Comparison of ENCODE assay signal across 9 cellular contexts in the genomic region with DNA sequence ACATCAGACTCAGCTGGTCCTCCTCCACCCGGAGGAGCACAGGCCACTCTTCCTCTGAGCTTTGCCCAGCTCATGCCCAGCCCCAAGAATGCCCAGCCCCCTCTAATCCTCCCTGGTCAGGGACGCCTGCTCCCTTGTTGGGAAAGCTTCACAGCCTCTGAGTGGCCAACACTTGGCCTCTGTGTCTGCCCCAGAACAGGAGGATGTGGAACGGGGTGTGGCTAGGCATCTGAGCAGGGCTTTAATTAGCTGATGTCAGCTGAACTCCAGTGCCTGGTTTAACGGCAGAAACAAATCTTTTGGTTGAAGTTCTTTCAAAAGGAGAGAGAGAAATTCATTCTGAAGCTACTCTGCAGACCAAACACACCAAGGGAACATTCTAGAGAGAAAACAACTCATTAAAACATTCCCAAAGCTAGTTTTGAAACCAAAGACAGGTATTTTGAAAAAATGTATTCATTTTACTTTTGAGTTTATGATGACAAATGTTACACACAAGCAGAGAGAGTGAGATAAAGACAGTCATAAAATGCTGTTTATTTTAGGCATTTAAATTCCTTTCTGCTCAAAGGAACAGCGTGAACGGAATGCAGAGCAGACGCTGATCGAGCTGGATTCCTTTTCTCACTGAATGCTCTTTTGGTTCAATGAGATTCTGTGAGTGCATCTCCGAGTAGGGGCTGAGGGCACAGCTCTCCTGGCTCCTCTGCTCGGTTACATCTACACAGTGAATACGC.
A peak's percentile ranks its signal among the peaks of the same experiment; 100 is the strongest.
DNase-seq lines count a peak whose midpoint lies in the region; ATAC-seq and TF ChIP-seq lines count a peak whose summit lies in the region.
"Had no signal": no experiment of that assay in that cellular context is flagged by ENCODE, and none has a peak within 500 bp of the region (broad histone marks: within the 10 kb centered on the region; RNA-seq: fewer than 3 reads in every experiment).

No MANE protein-coding gene starts in this region.

- TF ChIP-seq POLR2A in uterus (IDR thresholded peaks at IDR 0.05) = no peak

- H3K9me3 ChIP-seq in mammary epithelial cell (replicated peaks; ENCODE audit: insufficient read depth, low read length) (peaks cover 4% of the 10 kb centered on the region), uterus (no peaks in the 10 kb centered on the region)

- dilution Hi-C loops in mammary epithelial cell (cut with HindIII; ENCODE audit: low sequenced_read_pairs) = no loop called here

- in situ Hi-C loops in mammary epithelial cell (cut with MboI; ENCODE audit: low sequenced_read_pairs in 2 of 2) = no loop called here

- H3K27me3 ChIP-seq in mammary epithelial cell (ENCODE audit: insufficient read depth, low read length) = no peaks in the 10 kb centered on the region
- no peaks in the 10 kb centered on the region for H3K27me3 ChIP-seq in uterus

- DNase-seq in MCF 10A (ENCODE audit: unreplicated experiment) (peak; percentile 20), mammary epithelial cell (no peak), mesothelial cell of epicardium (ENCODE audit: low spot score in 2 of 2, unreplicated experiment in 2 of 2) (no peak), uterus (peak; percentile 65 to 76), SHP77 treated with DMSO at 0.1 percent for 48 hours (lab: John Stamatoyannopoulos, UW) (no peak)

- no peaks in the 10 kb centered on the region for H3K4me1 ChIP-seq in mammary epithelial cell (ENCODE audit: insufficient read depth, low read length)
- H3K4me1 ChIP-seq in uterus = peaks cover 0 to 16% of the 10 kb centered on the region in 2 donors

- POLR2A ChIA-PET in MCF 10A (lab: Yijun Ruan, JAX) = interaction anchor here (0.6 kb wide), 1 partner anchor 91 kb away, joined by 3 read pairs; no protein-coding TSS in a partner anchor

- H4K20me1 ChIP-seq in mammary epithelial cell (ENCODE audit: insufficient read depth, low read length) = no peaks in the 10 kb centered on the region

- H3K27ac Mint-ChIP-seq in MCF 10A (ENCODE audit: low read depth, unreplicated experiment) = no peak overlapping the region
- H3K27ac Mint-ChIP-seq in mesothelial cell of epicardium = peak overlapping the region; percentile 91

- H2AFZ ChIP-seq in mammary epithelial cell (ENCODE audit: low read depth, low read length) = no peak overlapping the region

- H3K27ac ChIP-seq in mammary epithelial cell (ENCODE audit: insufficient read depth, low read depth, low read length) (no peak overlapping the region), cingulate gyrus (ENCODE audit: low read depth, low read length) (peak overlapping the region; percentile 85), uterus (peak overlapping the region; percentile 86 to 93)
- H3K27ac ChIP-seq: C4-2B had no signal

- H3K27me3 Mint-ChIP-seq in MCF 10A (ENCODE audit: insufficient read depth, unreplicated experiment) (no peaks in the 10 kb centered on the region), mesothelial cell of epicardium (ENCODE audit: low read depth) (no peaks in the 10 kb centered on the region)

- H3K36me3 ChIP-seq in mammary epithelial cell (ENCODE audit: insufficient read depth, low read length) (no peaks in the 10 kb centered on the region), uterus (no peaks in the 10 kb centered on the region)

- H3K9ac ChIP-seq in mammary epithelial cell (ENCODE audit: insufficient read depth, low read length) = no peak overlapping the region

- 90% methylated on average over 10 of the region's 11 CpGs for WGBS in mammary epithelial cell (ENCODE audit: low coverage, missing lambda C conversion rate)

- no peaks in the 10 kb centered on the region for H3K9me3 Mint-ChIP-seq in MCF 10A (ENCODE audit: unreplicated experiment)
- peaks cover 10% of the 10 kb centered on the region for H3K9me3 Mint-ChIP-seq in mesothelial cell of epicardium

- ATAC-seq in HG02623 (IDR thresholded peaks at IDR 0.05; ENCODE audit: unreplicated experiment) (no peak), GM19395 (IDR thresholded peaks at IDR 0.05; ENCODE audit: unreplicated experiment) (no peak)

- H3K4me3 Mint-ChIP-seq in MCF 10A (ENCODE audit: unreplicated experiment) (no peak overlapping the region), mesothelial cell of epicardium (peak overlapping the region; percentile 21)

- intact Hi-C loops in MCF 10A (cut with micrococcal nuclease) = no loop called here
- intact Hi-C loops in mammary epithelial cell (cut with micrococcal nuclease) = no loop called here
- intact Hi-C loops in uterus (cut with DNase I; ENCODE audit: low total_unique reads) = no loop called here

- no peaks in the 10 kb centered on the region for H3K4me1 Mint-ChIP-seq in MCF 10A (ENCODE audit: insufficient read depth, unreplicated experiment)
- peaks cover 10% of the 10 kb centered on the region for H3K4me1 Mint-ChIP-seq in mesothelial cell of epicardium

- BruUV-seq in MCF 10A (replicated peaks; lab: Mats Ljungman, UMichigan) (no TSS peak), mammary epithelial cell (replicated peaks; lab: Mats Ljungman, UMichigan) (no TSS peak)

- TF ChIP-seq CTCF in MCF 10A (IDR thresholded peaks at IDR 0.05; ENCODE audit: unreplicated experiment) = no peak
- TF ChIP-seq CTCF in mammary epithelial cell (conservative IDR thresholded peaks at IDR 0.05 in 1 of 2, IDR thresholded peaks at IDR 0.05 in 1 of 2; ENCODE audit: extremely low read depth in 1 of 2, insufficient read depth in 1 of 2, low read depth in 1 of 2, low read length in 2 of 2) = no peak
- no peak for TF ChIP-seq CTCF in mesothelial cell of epicardium (IDR thresholded peaks at IDR 0.05; ENCODE audit: unreplicated experiment)
- no peak for TF ChIP-seq CTCF in uterus (IDR thresholded peaks at IDR 0.05)

- no peaks in the 10 kb centered on the region for H3K79me2 ChIP-seq in mammary epithelial cell (ENCODE audit: insufficient read depth, low read length)

- H3K4me3 ChIP-seq in mammary epithelial cell (replicated peaks in 1 of 3; ENCODE audit: insufficient read depth in 1 of 3, low read depth in 2 of 3, low read length in 3 of 3) = no peak overlapping the region
- peak overlapping the region in 1 of 2 donors; percentile 21 for H3K4me3 ChIP-seq in uterus

- H3K4me2 ChIP-seq in mammary epithelial cell (ENCODE audit: insufficient read depth, low read depth, low read length) = no peak overlapping the region

- H3K36me3 Mint-ChIP-seq in MCF 10A (ENCODE audit: insufficient read depth, unreplicated experiment) (no peaks in the 10 kb centered on the region), mesothelial cell of epicardium (peaks cover 3% of the 10 kb centered on the region)

- CTCF ChIA-PET in MCF 10A (lab: Yijun Ruan, JAX) = interaction anchor here (0.7 to 1.1 kb wide), 2 partner anchors 17 to 19 kb away, joined by 3 read pairs; no protein-coding TSS in a partner anchor
- CTCF ChIA-PET in mammary epithelial cell (lab: Charles Lee; ENCODE audit: low non-redundant PET) = no interaction called here

Comparison
In these comparisons a context has a peak if more than half of its experiments do, and no peak if none do; other contexts are left out.
1. DNase-seq: peak in MCF 10A (single experiment) and uterus (2 of 2); none in mammary epithelial cell (single experiment), mesothelial cell of epicardium (0 of 2) and SHP77 treated with DMSO at 0.1 percent for 48 hours (single experiment).